Comparison of ENCODE assay signal across 1 cellular context in genomic region chr6:143061597-143062385, GRCh38.
TF ChIP-seq lines count a peak whose summit lies in the region.

No MANE protein-coding gene starts in this region.

TF ChIP-seq in GM12878, 131 proteins besides CTCF, POLR2A, EP300 and RAD21 (continued from another document):
- TF ChIP-seq MEF2B (IDR thresholded peaks at IDR 0.05; ENCODE audit: partially characterized antibody, poor library complexity, severe bottlenecking) (peak; percentile 38), MYB (IDR thresholded peaks at IDR 0.05; ENCODE audit: borderline replicate concordance, low read depth, low read length) (no peak), NFYA (IDR thresholded peaks at IDR 0.05; ENCODE audit: borderline replicate concordance, low read depth, low read length) (no peak)
